ENCODE assay signal across 8 cellular contexts in genomic region chr7:108287857-108288256, GRCh38.
"Had no signal": no experiment of that assay in that cellular context is flagged by ENCODE, and none has a peak within 500 bp of the region (broad histone marks: within the 10 kb centered on the region; RNA-seq: fewer than 3 reads in every experiment).

No MANE protein-coding gene starts in this region.

- H3K27ac ChIP-seq: HL-60, KMS-11 had no signal

- H3K4me2 ChIP-seq: KMS-11 had no signal

- H3K36me3 Mint-ChIP-seq: IgD-negative memory B cell had no signal

- ATAC-seq: HepG2 had no signal

- H3K4me3 Mint-ChIP-seq: IgD-negative memory B cell had no signal

- H3K27ac Mint-ChIP-seq: IgD-negative memory B cell had no signal

- DNase-seq: IMR-90, KBM-7, KG1 had no signal

- FAIRE-seq: HepG2, HTR-8/SVneo had no signal

- H3K9ac ChIP-seq: KMS-11 had no signal

- H3K9me3 Mint-ChIP-seq: IgD-negative memory B cell had no signal
